Comparison of ENCODE assay signal across 9 cellular contexts in genomic region chr19:55623130-55623868, GRCh38. TPM values are rescaled to one million over a fixed set of nuclear protein-coding genes. Genes with fewer than 3 reads are reported as not detected.
DNase-seq lines count a peak whose midpoint lies in the region; ATAC-seq and TF ChIP-seq lines count a peak whose summit lies in the region.
"Had no signal": no experiment of that assay in that cellular context is flagged by ENCODE, and none has a peak within 500 bp of the region (broad histone marks: within the 10 kb centered on the region; RNA-seq: fewer than 3 reads in every experiment).

No MANE protein-coding gene starts in this region.

- DNase-seq in CD8-positive, alpha-beta T cell = no peak
- DNase-seq in endodermal cell (no peak), putamen (ENCODE audit: low spot score) (no peak), CD1c-positive myeloid dendritic cell (ENCODE audit: extremely low spot score) (no peak), GOT3 (lab: John Stamatoyannopoulos, UW) (no peak), nucleus accumbens (lab: John Stamatoyannopoulos, UW) (no peak)

- H3K27ac Mint-ChIP-seq in CD8-positive, alpha-beta T cell = peak overlapping the region; percentile 18
- H3K27ac Mint-ChIP-seq in endodermal cell = no peak overlapping the region

- TF ChIP-seq CTCF in CD8-positive, alpha-beta T cell (IDR thresholded peaks at IDR 0.05) = no peak
- TF ChIP-seq CTCF in Loucy (conservative IDR thresholded peaks at IDR 0.05; ENCODE audit: low read length) (no peak), endodermal cell (conservative IDR thresholded peaks at IDR 0.05) (no peak), neutrophil (IDR thresholded peaks at IDR 0.05) (no peak)

- peaks cover 60% of the 10 kb centered on the region for H3K4me1 Mint-ChIP-seq in CD8-positive, alpha-beta T cell (ENCODE audit: low read depth)
- H3K4me1 Mint-ChIP-seq in endodermal cell = peaks cover 2% of the 10 kb centered on the region

- no peak overlapping the region for H2AFZ ChIP-seq in Loucy (ENCODE audit: low read length)

- no peaks in the 10 kb centered on the region for H3F3A ChIP-seq in Loucy (ENCODE audit: low read depth)

- H3K27me3 ChIP-seq in CD8-positive, alpha-beta T cell (ENCODE audit: insufficient read depth, low read length) = no peaks in the 10 kb centered on the region
- H3K27me3 ChIP-seq in Loucy (ENCODE audit: insufficient read depth, low read length, poor library complexity, severe bottlenecking) (no peaks in the 10 kb centered on the region), endodermal cell (ENCODE audit: control insufficient read depth, insufficient read depth, low read length, poor library complexity, severe bottlenecking) (no peaks in the 10 kb centered on the region), neutrophil (no peaks in the 10 kb centered on the region)
- H3K27me3 ChIP-seq: left lung had no signal

- POLR2A ChIA-PET in CD8-positive, alpha-beta T cell (lab: Charles Lee) = interaction anchor here (1.0 to 2.7 kb wide), 6 partner anchors 10 to 147 kb away, joined by 3 to 17 read pairs (median 7); partner anchors contain the start of genes FIZ1, ZNF524, ZNF579 and ZNF628

- H3K9me3 Mint-ChIP-seq in CD8-positive, alpha-beta T cell = no peaks in the 10 kb centered on the region
- H3K9me3 Mint-ChIP-seq in endodermal cell = no peaks in the 10 kb centered on the region

- WGBS in endodermal cell (ENCODE audit: insufficient coverage in 1 of 2, insufficient read length in 1 of 2), 2 experiments = 95 to 96% methylated on average over 11 of the region's 12 CpGs

- H3K9me3 ChIP-seq in CD8-positive, alpha-beta T cell (ENCODE audit: low read length) = no peaks in the 10 kb centered on the region
- H3K9me3 ChIP-seq in Loucy (ENCODE audit: insufficient read depth, low read depth, low read length) (no peaks in the 10 kb centered on the region), endodermal cell (ENCODE audit: control insufficient read depth, low read length) (no peaks in the 10 kb centered on the region), neutrophil (no peaks in the 10 kb centered on the region)
- H3K9me3 ChIP-seq: left lung had no signal

- H3K9ac ChIP-seq in Loucy (ENCODE audit: low read depth, low read length, poor library complexity, severe bottlenecking) = no peak overlapping the region
- H3K9ac ChIP-seq in endodermal cell (ENCODE audit: extremely low read depth, low read length, poor library complexity, severe bottlenecking) = no peak overlapping the region

- H3K27ac ChIP-seq in CD8-positive, alpha-beta T cell (ENCODE audit: low read depth, low read length) = no peak overlapping the region
- H3K27ac ChIP-seq in endodermal cell (ENCODE audit: low read depth, low read length) (no peak overlapping the region), neutrophil (peak overlapping the region; percentile 96)

- 0 out of 2 replicates have a peak, but pooled peaks cover 7% of the 10 kb centered on the region for H3K79me2 ChIP-seq in Loucy (ENCODE audit: insufficient read depth, low read length)

- peaks cover 6% of the 10 kb centered on the region for H4K20me1 ChIP-seq in Loucy (ENCODE audit: insufficient read depth, low read length, poor library complexity, severe bottlenecking)

- ATAC-seq in CD8-positive, alpha-beta T cell = no peak

- no peaks in the 10 kb centered on the region for H3K27me3 Mint-ChIP-seq in CD8-positive, alpha-beta T cell (ENCODE audit: low read depth)
- peaks cover 8% of the 10 kb centered on the region for H3K27me3 Mint-ChIP-seq in endodermal cell (ENCODE audit: insufficient read depth)

- intact Hi-C loops in CD8-positive, alpha-beta T cell (cut with DNase I, micrococcal nuclease) = loop anchor here in 1 of 2 experiments (5.0 kb wide), 1 partner anchor 146 kb away; the partner anchor contains the start of gene ZNF628

- no peaks in the 10 kb centered on the region for H3K36me3 Mint-ChIP-seq in CD8-positive, alpha-beta T cell
- peaks cover 11% of the 10 kb centered on the region for H3K36me3 Mint-ChIP-seq in endodermal cell (ENCODE audit: low read depth)

- no peak overlapping the region for H3K4me3 ChIP-seq in CD8-positive, alpha-beta T cell (ENCODE audit: low read depth, low read length)
- peak overlapping the region; percentile 76 for H3K4me3 ChIP-seq in Loucy (ENCODE audit: low read length, poor library complexity, severe bottlenecking)
- H3K4me3 ChIP-seq in endodermal cell (ENCODE audit: low read length) = peak overlapping the region; percentile 71
- H3K4me3 ChIP-seq in neutrophil (ENCODE audit: low read depth in 1 of 2, low read length in 1 of 2) = peak overlapping the region; percentile 66 to 79

- CTCF ChIA-PET in CD8-positive, alpha-beta T cell (lab: Charles Lee) = interaction anchor here (3.8 to 6.8 kb wide), 3 partner anchors 8 to 119 kb away, joined by 20 to 50 read pairs (median 48); partner anchors contain the start of gene ZNF865

- peak overlapping the region; percentile 66 for H3K4me2 ChIP-seq in Loucy (ENCODE audit: low read depth, low read length, poor library complexity, severe bottlenecking)

- peak overlapping the region; percentile 91 for H3K4me3 Mint-ChIP-seq in CD8-positive, alpha-beta T cell
- peak overlapping the region; percentile 73 for H3K4me3 Mint-ChIP-seq in endodermal cell

- no peaks in the 10 kb centered on the region for H3K36me3 ChIP-seq in CD8-positive, alpha-beta T cell (ENCODE audit: insufficient read depth, low read length)
- no peaks in the 10 kb centered on the region for H3K36me3 ChIP-seq in Loucy (ENCODE audit: insufficient read depth, low read length)
- peaks cover 13% of the 10 kb centered on the region for H3K36me3 ChIP-seq in endodermal cell (ENCODE audit: control insufficient read depth, insufficient read depth, low read length)
- H3K36me3 ChIP-seq in neutrophil = peaks cover 9% of the 10 kb centered on the region

- no peaks in the 10 kb centered on the region for H3K9me2 ChIP-seq in Loucy (replicated peaks; ENCODE audit: low read depth, low read length)

- H3K4me1 ChIP-seq in CD8-positive, alpha-beta T cell (ENCODE audit: insufficient read depth, low read length) = peaks cover 50% of the 10 kb centered on the region
- H3K4me1 ChIP-seq in Loucy (ENCODE audit: insufficient read depth, low read length, poor library complexity, severe bottlenecking) (peaks cover 16% of the 10 kb centered on the region), endodermal cell (ENCODE audit: control insufficient read depth, insufficient read depth, low read length) (no peaks in the 10 kb centered on the region), neutrophil (ENCODE audit: control insufficient read depth in 1 of 2, insufficient read depth in 1 of 2, low read depth in 1 of 2, low read length in 1 of 2) (peaks cover 66 to 69% of the 10 kb centered on the region in 2 experiments)

RNA-seq across cellular contexts. Expression of gene ZNF784, which starts 1.1 kb away (rescaled TPM):
- total RNA-seq in CD8-positive, alpha-beta T cell = 10 to 100 TPM; 11.7 to 12.2 TPM
- total RNA-seq in endodermal cell = 10 to 100 TPM in 1 of 2 donors, 1 to 10 TPM in 1; 7.2 to 10.7 TPM
- 15.0 TPM for polyA plus RNA-seq in endodermal cell (2013, experiment 1 of 2)
- 13.7 TPM for polyA plus RNA-seq in endodermal cell (2013, experiment 2 of 2)

RNA-seq across cellular contexts. Expression of gene ZNF580, which starts 17.5 kb away (rescaled TPM):
- total RNA-seq in CD8-positive, alpha-beta T cell = 10 to 100 TPM; 30.1 to 32.0 TPM
- total RNA-seq in endodermal cell = 10 to 100 TPM; 27.3 to 38.6 TPM
- 35.6 TPM for polyA plus RNA-seq in endodermal cell (2013, experiment 1 of 2)
- polyA plus RNA-seq in endodermal cell (2013, experiment 2 of 2) = 31.7 TPM

RNA-seq across cellular contexts. Expression of gene ZNF865, which starts 17.9 kb away (rescaled TPM):
- 10 to 100 TPM; 11.0 to 12.6 TPM for total RNA-seq in CD8-positive, alpha-beta T cell
- 10 to 100 TPM; 14.5 to 14.9 TPM for total RNA-seq in endodermal cell
- polyA plus RNA-seq in endodermal cell (2013, experiment 1 of 2) = 12.0 TPM
- polyA plus RNA-seq in endodermal cell (2013, experiment 2 of 2) = 11.0 TPM

RNA-seq across cellular contexts. Expression of gene ZNF581, which starts 20.1 kb away (rescaled TPM):
- 10 to 100 TPM; 25.6 to 25.7 TPM for total RNA-seq in CD8-positive, alpha-beta T cell
- total RNA-seq in endodermal cell = 10 to 100 TPM; 47.2 to 48.7 TPM
- 41.7 TPM for polyA plus RNA-seq in endodermal cell (2013, experiment 1 of 2)
- polyA plus RNA-seq in endodermal cell (2013, experiment 2 of 2) = 38.5 TPM

RNA-seq across cellular contexts. Expression of gene ZNF524, which starts 23.2 kb away (rescaled TPM):
- 1 to 10 TPM; 6.2 to 6.6 TPM for total RNA-seq in CD8-positive, alpha-beta T cell
- total RNA-seq in endodermal cell = 1 to 10 TPM; 5.0 to 5.8 TPM
- 6.4 TPM for polyA plus RNA-seq in endodermal cell (2013, experiment 1 of 2)
- polyA plus RNA-seq in endodermal cell (2013, experiment 2 of 2) = 4.8 TPM
